Comparison of ENCODE assay signal across 8 cellular contexts in the genomic region with DNA sequence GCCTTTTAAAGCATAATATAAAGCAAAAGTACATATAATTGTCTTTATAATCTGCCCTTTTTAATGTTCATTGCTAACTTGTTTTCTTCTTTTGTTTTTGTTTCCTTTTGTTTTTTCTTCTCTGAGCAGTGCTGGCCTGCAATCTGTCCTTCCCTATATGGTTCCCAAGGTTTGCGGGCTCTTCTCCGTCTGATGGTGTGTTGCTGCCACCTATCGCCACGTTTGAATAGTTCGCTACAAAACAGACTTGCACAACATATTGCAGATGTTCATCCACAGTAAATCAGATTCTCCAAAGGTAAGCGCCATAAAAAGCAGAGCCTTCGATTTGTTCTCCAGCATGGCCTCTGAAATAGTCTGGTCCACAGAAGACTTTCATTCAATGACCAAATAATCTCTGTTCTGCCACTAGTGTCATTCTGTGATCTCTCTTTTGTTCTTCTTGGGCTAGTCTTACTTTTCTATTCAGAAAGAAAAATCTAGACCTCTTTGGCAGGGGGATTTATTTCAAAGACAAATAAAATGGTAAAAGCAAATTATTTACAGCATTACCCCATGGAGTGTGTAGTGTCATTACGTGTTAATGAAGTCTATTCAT. TPM values are rescaled to one million over a fixed set of nuclear protein-coding genes. Genes with fewer than 3 reads are reported as not detected.
DNase-seq lines count a peak whose midpoint lies in the region; ATAC-seq, FAIRE-seq and TF ChIP-seq lines count a peak whose summit lies in the region.

No MANE protein-coding gene starts in this region.

- H3K36me3 ChIP-seq in A673 (ENCODE audit: insufficient read depth, low read length, poor library complexity, severe bottlenecking) (no peaks in the 10 kb centered on the region), K562 (ENCODE audit: control insufficient read depth, insufficient read depth, low read length) (no peaks in the 10 kb centered on the region)

- no peaks in the 10 kb centered on the region for H3K79me2 ChIP-seq in K562 (ENCODE audit: control insufficient read depth, insufficient read depth, low read length)

- 0% methylated on average over 8 of the region's 8 CpGs for WGBS in K562 (ENCODE audit: insufficient coverage, low coverage, missing lambda C conversion rate)

- H3K4me2 ChIP-seq in K562 (ENCODE audit: insufficient read depth, low read length): no peak overlapping the region

- TF ChIP-seq CTCF in A673 (conservative IDR thresholded peaks at IDR 0.05; ENCODE audit: low read depth, low read length): peak; percentile 87
- peak; percentile 63 to 69 (median 67) for TF ChIP-seq CTCF in K562 (IDR thresholded peaks at IDR 0.05 in 2 of 3, conservative IDR thresholded peaks at IDR 0.05 in 1 of 3; ENCODE audit: insufficient read depth in 2 of 3, low read depth in 1 of 3, low read length in 3 of 3)

- BruUV-seq in A673 (replicated peaks; lab: Mats Ljungman, UMichigan) (no TSS peak), K562 (replicated peaks; lab: Mats Ljungman, UMichigan) (no TSS peak)

- no peak overlapping the region for H3K9ac ChIP-seq in K562 (ENCODE audit: insufficient read depth in 1 of 2, low read depth in 2 of 2, low read length in 2 of 2)

- no peaks in the 10 kb centered on the region for H4K20me1 ChIP-seq in K562 (replicated peaks; ENCODE audit: control insufficient read depth, insufficient read depth, low read length)

- H3K9me1 ChIP-seq in K562 (ENCODE audit: control insufficient read depth, insufficient read depth, low read length): no peaks in the 10 kb centered on the region

- peak; percentile 90 for ATAC-seq in GM18498 (IDR thresholded peaks at IDR 0.05; ENCODE audit: unreplicated experiment)
- peak; percentile 88 for ATAC-seq in HG02852 (IDR thresholded peaks at IDR 0.05; ENCODE audit: unreplicated experiment)
- peak; percentile 100 for ATAC-seq in SK-N-SH treated with all-trans-retinoic acid at 6 μM for 48 hours
- ATAC-seq in K562: peak; percentile 95

- no peak for TF ChIP-seq POLR2A in K562 (conservative IDR thresholded peaks at IDR 0.05)

- H3K4me3 ChIP-seq in A673 (ENCODE audit: low read depth, low read length, poor library complexity, severe bottlenecking): no peak overlapping the region
- H3K4me3 ChIP-seq in K562: no peak overlapping the region

- intact Hi-C loops in A673 (cut with micrococcal nuclease; ENCODE audit: unreplicated experiment): loop anchor here (5.0 to 10.0 kb wide), 2 partner anchors 723 to 1741 kb away; a partner anchor contains a TSS
- intact Hi-C loops in K562 (cut with micrococcal nuclease): loop anchor here (10.0 kb wide), 1 partner anchor 151 kb away; no protein-coding TSS in a partner anchor

- no peak overlapping the region for H3K27ac ChIP-seq in A673 (ENCODE audit: low read depth, low read length, poor library complexity, severe bottlenecking)
- H3K27ac ChIP-seq in K562 (ENCODE audit: extremely low read depth, low read depth, low read length): no peak overlapping the region

- in situ Hi-C loops in K562 (cut with MboI): no loop called here

- H3K9me3 ChIP-seq in A673 (ENCODE audit: low read depth, low read length, poor library complexity, severe bottlenecking) (no peaks in the 10 kb centered on the region), K562 (replicated peaks; ENCODE audit: control insufficient read depth, insufficient read depth, low read depth, low read length) (no peaks in the 10 kb centered on the region)

- CTCF ChIA-PET in A673 (lab: Charles Lee): no interaction called here
- CTCF ChIA-PET in K562 (lab: Yijun Ruan, JAX; ENCODE audit: low intra/inter-chr PET ratio): no interaction called here

- POLR2A ChIA-PET in A673 (lab: Charles Lee; ENCODE audit: low non-redundant PET): no interaction called here
- POLR2A ChIA-PET in K562 (lab: Yijun Ruan, JAX): no interaction called here

- TF ChIP-seq RAD21 in K562 (CRISPR knock-in tag; conservative IDR thresholded peaks at IDR 0.05 in 1 of 2, IDR thresholded peaks at IDR 0.05 in 1 of 2): peak; percentile 70 to 74

- peak; percentile 84 for FAIRE-seq in K562 (lab: Jason Lieb, UNC)

- H2AFZ ChIP-seq in K562 (ENCODE audit: low read depth, low read length): no peak overlapping the region

- H3K27me3 ChIP-seq in A673 (replicated peaks; ENCODE audit: insufficient read depth, low read depth, low read length, poor library complexity) (no peaks in the 10 kb centered on the region), K562 (ENCODE audit: control insufficient read depth in 2 of 2, insufficient read depth in 2 of 2, low read length in 2 of 2) (no peaks in the 10 kb centered on the region)

- H3K4me1 ChIP-seq in A673 (ENCODE audit: insufficient read depth, low read length, poor library complexity, severe bottlenecking): no peaks in the 10 kb centered on the region
- no peaks in the 10 kb centered on the region for H3K4me1 ChIP-seq in K562 (replicated peaks in 1 of 2; ENCODE audit: control insufficient read depth in 2 of 2, insufficient read depth in 2 of 2, low read length in 2 of 2)

- DNase-seq in A673 (ENCODE audit: low spot score) (peak; percentile 83), NCI-H1417 (lab: John Stamatoyannopoulos, UW) (peak; percentile 74 to 94 (median 76)), K562 (ENCODE audit: extremely low read depth in 1 of 4, low spot score in 3 of 4) (peak; percentile 35 to 70 (median 44)), iPS DF 4.7 (ENCODE audit: extremely low read depth, low spot score) (peak; percentile 53)
- DNase-seq in stimulated activated CD4-positive, alpha-beta T cell treated with anti-CD3 and anti-CD28 coated beads, Interleukin-12 subunit alpha, Interleukin-12 subunit beta, amount 100 ng/mL, for 4 hours: peak; percentile 18

- no peak for TF ChIP-seq EP300 in K562 (IDR thresholded peaks at IDR 0.05; ENCODE audit: low read length)

TF ChIP-seq in SK-N-SH treated with all-trans-retinoic acid at 6 μM for 48 hours, 23 proteins besides CTCF, POLR2A, EP300 and RAD21 (continues in another document):
- no peak for TF ChIP-seq ARNTL (CRISPR knock-in tag; IDR thresholded peaks at IDR 0.05; ENCODE audit: borderline replicate concordance, low read depth)
- no peak for TF ChIP-seq ZFP30 (CRISPR knock-in tag; IDR thresholded peaks at IDR 0.05)
- TF ChIP-seq ISL1 (CRISPR knock-in tag; IDR thresholded peaks at IDR 0.05): no peak
- no peak for TF ChIP-seq TOX (CRISPR knock-in tag; IDR thresholded peaks at IDR 0.05; ENCODE audit: borderline replicate concordance)
- no peak for TF ChIP-seq SNAI2 (CRISPR knock-in tag; IDR thresholded peaks at IDR 0.05)
- TF ChIP-seq ZNF8 (CRISPR knock-in tag; IDR thresholded peaks at IDR 0.05): no peak
- TF ChIP-seq ZFP3 (CRISPR knock-in tag; IDR thresholded peaks at IDR 0.05): no peak

TF ChIP-seq in K562, 482 proteins besides CTCF, POLR2A, EP300 and RAD21:
- TF ChIP-seq CEBPB (tag; IDR thresholded peaks at IDR 0.05) (peak; percentile 81), CEBPG (CRISPR knock-in tag; IDR thresholded peaks at IDR 0.05) (peak; percentile 60), CEBPG (tag; conservative IDR thresholded peaks at IDR 0.05 in 1 of 2, IDR thresholded peaks at IDR 0.05 in 1 of 2) (peak in 1 of 2 experiments; percentile 70; a peak in 2 of 4 replicates)
- TF ChIP-seq, protein P1, sequence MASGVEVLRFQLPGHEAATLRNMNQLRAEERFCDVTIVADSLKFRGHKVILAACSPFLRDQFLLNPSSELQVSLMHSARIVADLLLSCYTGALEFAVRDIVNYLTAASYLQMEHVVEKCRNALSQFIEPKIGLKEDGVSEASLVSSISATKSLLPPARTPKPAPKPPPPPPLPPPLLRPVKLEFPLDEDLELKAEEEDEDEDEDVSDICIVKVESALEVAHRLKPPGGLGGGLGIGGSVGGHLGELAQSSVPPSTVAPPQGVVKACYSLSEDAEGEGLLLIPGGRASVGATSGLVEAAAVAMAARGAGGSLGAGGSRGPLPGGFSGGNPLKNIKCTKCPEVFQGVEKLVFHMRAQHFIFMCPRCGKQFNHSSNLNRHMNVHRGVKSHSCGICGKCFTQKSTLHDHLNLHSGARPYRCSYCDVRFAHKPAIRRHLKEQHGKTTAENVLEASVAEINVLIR (CRISPR knock-in tag; IDR thresholded peaks at IDR 0.05): no peak

RNA-seq across cellular contexts. Expression of a gene that starts 33.5 kb away (rescaled TPM):
- 0.15 and 0.20 TPM in 2 replicates for total RNA-seq in A673 (2021)
- total RNA-seq in K562 (2011; cell fraction: chromatin; rRNA removed; ENCODE audit: low replicate concordance): 0.11 TPM in 1 of 2 replicates, not detected in the other
- total RNA-seq in K562 (2011; cell fraction: nucleolus; rRNA removed): not detected in 2 replicates
- 0.22 TPM in 1 of 2 replicates, not detected in the other for total RNA-seq in K562 (2011; cell fraction: nucleoplasm; rRNA removed)
- total RNA-seq in K562 (2014; rRNA removed): not detected in 2 replicates
- total RNA-seq in K562 (2014; rRNA removed; fragmentation: Illumina TruSeq; extraction: Trizol): 0.11 TPM in 1 of 2 replicates, not detected in the other
- 0.08 and 0.14 TPM in 2 replicates for total RNA-seq in K562 (2015; rRNA removed; fragmentation: Illumina TruSeq; extraction: Trizol)
- total RNA-seq in K562 (2021): not detected in 2 replicates
- 0.09 TPM in 1 of 2 replicates, not detected in the other for polyA plus RNA-seq in K562 (2011; rRNA removed)
- 0.09 TPM in 1 of 2 replicates, not detected in the other for polyA plus RNA-seq in K562 (2011; cell fraction: cytosol; rRNA removed)
- polyA plus RNA-seq in K562 (2011; cell fraction: nucleus; rRNA removed): 0.03 and 0.15 TPM in 2 replicates
- 0.05 TPM in 1 of 2 replicates, not detected in the other for polyA plus RNA-seq in K562 (2012)
- 0.07 TPM in 1 of 2 replicates, not detected in the other for polyA plus RNA-seq in K562 (2014; fragmentation: Illumina TruSeq; extraction: Trizol)
- polyA plus RNA-seq in K562 (2014; fragmentation: Nextera tagmentation; extraction: Ambion mirVana): not detected
- not detected in 2 replicates for polyA plus RNA-seq in K562 (2014; rRNA removed)
- polyA minus RNA-seq in K562 (2011; rRNA and poly(A)+ RNA removed): 0.06 and 0.07 TPM in 2 replicates
- polyA minus RNA-seq in K562 (2011; cell fraction: cytosol; rRNA and poly(A)+ RNA removed): not detected in 2 replicates
- 0.11 TPM in 1 of 2 replicates, not detected in the other for polyA minus RNA-seq in K562 (2011; cell fraction: nucleus; rRNA and poly(A)+ RNA removed)

Comparison
In these comparisons a context has a peak if more than half of its experiments do, and no peak if none do; other contexts are left out.
1. DNase-seq: peak in every context shown above with its lines; median percentile 83 in A673; 76 in NCI-H1417; 53 in iPS DF 4.7; 44 in K562; 18 in stimulated activated CD4-positive, alpha-beta T cell treated with anti-CD3 and anti-CD28 coated beads, Interleukin-12 subunit alpha, Interleukin-12 subunit beta, amount 100 ng/mL, for 4 hours.